In genomic region chr5:90109285-90109684, GRCh38 we compare ENCODE assay signal across 8 cellular contexts.
"Had no signal": no experiment of that assay in that cellular context is flagged by ENCODE, and none has a peak within 500 bp of the region (broad histone marks: within the 10 kb centered on the region; RNA-seq: fewer than 3 reads in every experiment).

No MANE protein-coding gene starts in this region.

- H3K4me3 ChIP-seq: GM12878 had no signal

- DNase-seq: GDM1, GF-D8 had no signal

- ATAC-seq: GM12878 had no signal

- FAIRE-seq: G401.6, GM12878, GM12891, GM12892, GM18507, GM19239 had no signal
